In genomic region chr22:38317995-38318715, GRCh38 we compare ENCODE assay signal across 9 cellular contexts. TPM values are rescaled to one million over a fixed set of nuclear protein-coding genes. Genes with fewer than 3 reads are reported as not detected.
DNase-seq lines count a peak whose midpoint lies in the region; ATAC-seq, FAIRE-seq and TF ChIP-seq lines count a peak whose summit lies in the region.
"Had no signal": no experiment of that assay in that cellular context is flagged by ENCODE, and none has a peak within 500 bp of the region (broad histone marks: within the 10 kb centered on the region; RNA-seq: fewer than 3 reads in every experiment).

No MANE protein-coding gene starts in this region.

- 63% methylated on average over 18 of the region's 18 CpGs; no CpG with 5 or more reads in 1 of the 2 experiments for WGBS in H1 (ENCODE audit: extremely low coverage in 1 of 2, insufficient coverage in 1 of 2, insufficient read length in 1 of 2, insufficient replicate concordance in 2 of 2, low coverage in 1 of 2, low lambda C conversion rate in 2 of 2, missing lambda C conversion rate in 1 of 2), 2 experiments
- 7% methylated on average over 18 of the region's 18 CpGs for WGBS in mesenchymal stem cell

- H3K4me3 ChIP-seq in CD4-positive, alpha-beta memory T cell (ENCODE audit: low read length in 2 of 2) = peak overlapping the region; percentile 28 to 63
- H3K4me3 ChIP-seq in H1 (ENCODE audit: extremely low read depth in 1 of 4, insufficient read depth in 2 of 4, low read depth in 3 of 4, low read length in 4 of 4) (peak overlapping the region; percentile 57 to 99 (median 72)), mesenchymal stem cell (ENCODE audit: insufficient read depth in 1 of 2, low read depth in 1 of 2, low read length in 2 of 2) (peak overlapping the region in 1 of 2 experiments; percentile 69)

- peak overlapping the region; percentile 93 to 96 (median 94) for H3K27ac Mint-ChIP-seq in CD4-positive, alpha-beta memory T cell
- peak overlapping the region; percentile 100 for H3K27ac Mint-ChIP-seq in type B pancreatic cell

- peak overlapping the region; percentile 69 to 87 (median 84) for H3K4me3 Mint-ChIP-seq in CD4-positive, alpha-beta memory T cell
- peak overlapping the region; percentile 87 for H3K4me3 Mint-ChIP-seq in type B pancreatic cell

- H3K14ac ChIP-seq in H1 (ENCODE audit: insufficient read length) (no peak overlapping the region), mesenchymal stem cell (ENCODE audit: low read length in 2 of 2) (peak overlapping the region in 1 of 2 experiments; percentile 80)

- H3K9ac ChIP-seq in H1 (replicated peaks in 1 of 4; ENCODE audit: extremely low read depth in 1 of 4, low read depth in 3 of 4, low read length in 3 of 4) (peak overlapping the region in 3 of 4 experiments; percentile 66 to 78 (median 67); a peak in 6 of 7 replicates), mesenchymal stem cell (ENCODE audit: low read length) (peak overlapping the region; percentile 89)

- H2AK5ac ChIP-seq in H1 (ENCODE audit: low read depth, low read length) (peak overlapping the region; percentile 57; the same call in 1 of the 2 replicates), mesenchymal stem cell (ENCODE audit: low read length, severe bottlenecking) (peak overlapping the region; percentile 41)

- H3K36me3 Mint-ChIP-seq in CD4-positive, alpha-beta memory T cell = peaks cover 0 to 11% of the 10 kb centered on the region in 2 donors
- peaks cover 2% of the 10 kb centered on the region for H3K36me3 Mint-ChIP-seq in type B pancreatic cell

- no peak for TF ChIP-seq POLR2A in H1 (IDR thresholded peaks at IDR 0.05; ENCODE audit: control extremely low read depth in 1 of 2, low read depth in 2 of 2, low read length in 2 of 2)

- H3K56ac ChIP-seq in H1 (replicated peaks; ENCODE audit: insufficient read length, low read depth, low read length) = peak overlapping the region; percentile 3

- no peaks in the 10 kb centered on the region for H3K9me3 Mint-ChIP-seq in CD4-positive, alpha-beta memory T cell
- H3K9me3 Mint-ChIP-seq in type B pancreatic cell = no peaks in the 10 kb centered on the region

- H4K5ac ChIP-seq in H1 (ENCODE audit: insufficient read length, low read depth, low read length) = peak overlapping the region; percentile 86

- H2BK12ac ChIP-seq in H1 (ENCODE audit: low read depth, low read length) = peak overlapping the region; percentile 91
- H2BK12ac ChIP-seq in mesenchymal stem cell (ENCODE audit: low read length in 2 of 2) = peak overlapping the region in 1 of 2 experiments; percentile 96

- H3K79me2 ChIP-seq in H1 (ENCODE audit: control insufficient read depth in 1 of 2, insufficient read depth in 2 of 2, low read length in 2 of 2) = peaks cover 35 to 62% of the 10 kb centered on the region in 2 experiments

- no peaks in the 10 kb centered on the region for H3K9me3 ChIP-seq in CD4-positive, alpha-beta memory T cell (ENCODE audit: control insufficient read depth in 1 of 2, low read length in 2 of 2)
- H3K9me3 ChIP-seq in H1 (ENCODE audit: insufficient read depth in 2 of 2, low read depth in 1 of 2, low read length in 1 of 2) (no peaks in the 10 kb centered on the region), mesenchymal stem cell (ENCODE audit: control insufficient read depth, low read length) (no peaks in the 10 kb centered on the region)

- H4K8ac ChIP-seq in H1 (ENCODE audit: extremely low read depth, insufficient read depth, low read length) (peak overlapping the region; percentile 76; the same call in 1 of the 2 replicates), mesenchymal stem cell (ENCODE audit: low read length) (peak overlapping the region; percentile 98)

- POLR2A ChIA-PET in CD4-positive, alpha-beta memory T cell (lab: Charles Lee; ENCODE audit: partially characterized antibody) = interaction anchor here (1.0 to 1.1 kb wide), 2 partner anchors 12 to 45 kb away, joined by 3 read pairs; partner anchors contain the start of gene TMEM184B
- POLR2A ChIA-PET in H1 (lab: Charles Lee; ENCODE audit: partially characterized antibody) = interaction anchor here (0.8 to 3.1 kb wide), 17 partner anchors 8 to 104 kb away, joined by 3 to 27 read pairs (median 4); no protein-coding TSS in a partner anchor

- ATAC-seq in SK-N-SH treated with all-trans-retinoic acid at 6 μM for 48 hours = peak; percentile 72

- intact Hi-C loops in CD4-positive, alpha-beta memory T cell (cut with micrococcal nuclease) = loop anchor here (1.0 to 10.0 kb wide), 5 partner anchors 45 to 837 kb away; partner anchors contain the start of genes CBX7, DDX17, MAFF and TMEM184B

- H2BK120ac ChIP-seq in H1 (replicated peaks; ENCODE audit: low read depth, low read length) (peak overlapping the region; percentile 13), mesenchymal stem cell (ENCODE audit: low read depth, low read length) (peak overlapping the region; percentile 3)

- peaks cover 10% of the 10 kb centered on the region; the same call in 1 of the 2 replicates for H3K23me2 ChIP-seq in H1 (ENCODE audit: low read depth, low read length)

- H3K4ac ChIP-seq in H1 (replicated peaks; ENCODE audit: insufficient read length, low read depth, low read length) = peak overlapping the region; percentile 28
- peak overlapping the region; percentile 66 to 95 for H3K4ac ChIP-seq in mesenchymal stem cell (ENCODE audit: low read depth in 1 of 2, low read length in 2 of 2)

- H4K20me1 ChIP-seq in H1 (replicated peaks in 1 of 2; ENCODE audit: control insufficient read depth in 1 of 2, insufficient read depth in 2 of 2, low read length in 2 of 2) = peaks cover 18 to 26% of the 10 kb centered on the region in 2 experiments

- no peak for FAIRE-seq in HTR-8/SVneo (lab: Jason Lieb, UNC)
- FAIRE-seq in H1 (lab: Jason Lieb, UNC) = no peak
- FAIRE-seq: TTC549 had no signal

- TF ChIP-seq EP300 in H1 (IDR thresholded peaks at IDR 0.05; ENCODE audit: borderline replicate concordance in 1 of 2, low read depth in 2 of 2, low read length in 2 of 2) = no peak

- no peaks in the 10 kb centered on the region for H3K27me3 ChIP-seq in CD4-positive, alpha-beta memory T cell (ENCODE audit: insufficient read depth, low read length)
- no peaks in the 10 kb centered on the region for H3K27me3 ChIP-seq in H1 (replicated peaks in 1 of 4; ENCODE audit: control insufficient read depth in 3 of 4, extremely low read depth in 1 of 4, insufficient read depth in 3 of 4, low read length in 3 of 4)
- H3K27me3 ChIP-seq in mesenchymal stem cell (ENCODE audit: control insufficient read depth in 1 of 2, insufficient read depth in 1 of 2, low read length in 2 of 2) = no peaks in the 10 kb centered on the region

- peak in 1 of 5 donors; percentile 46 for DNase-seq in CD4-positive, alpha-beta memory T cell
- DNase-seq in HTR-8/SVneo (ENCODE audit: insufficient read length, low spot score) (peak; percentile 84), H1 (ENCODE audit: low read depth in 1 of 2, low spot score in 2 of 2) (no peak), mesenchymal stem cell (peak; percentile 97), type B pancreatic cell (ENCODE audit: extremely low spot score, unreplicated experiment) (no peak), NCI-H1105 treated with DMSO at 0.1 percent for 48 hours (lab: John Stamatoyannopoulos, UW) (no peak), NCI-H524 treated with DMSO at 0.1 percent for 48 hours (lab: John Stamatoyannopoulos, UW) (no peak)

- H3K23ac ChIP-seq in H1 (ENCODE audit: insufficient read length) (no peak overlapping the region), mesenchymal stem cell (ENCODE audit: low read length in 2 of 2) (peak overlapping the region in 1 of 2 experiments; percentile 60)

- no peak for TF ChIP-seq CTCF in H1 (IDR thresholded peaks at IDR 0.05; ENCODE audit: control extremely low read depth in 1 of 3, insufficient read depth in 1 of 3, low read depth in 1 of 3, low read length in 3 of 3)
- no peak for TF ChIP-seq CTCF in type B pancreatic cell (conservative IDR thresholded peaks at IDR 0.05)

- H3K36me3 ChIP-seq in CD4-positive, alpha-beta memory T cell (ENCODE audit: insufficient read depth, low read length) = no peaks in the 10 kb centered on the region
- H3K36me3 ChIP-seq in H1 (ENCODE audit: control insufficient read depth in 2 of 4, insufficient read depth in 4 of 4, low read length in 3 of 4) = peaks cover 2 to 11% (median 4%) of the 10 kb centered on the region in 4 experiments; a peak in 5 of 8 replicates
- peaks cover 0 to 9% of the 10 kb centered on the region in 2 experiments for H3K36me3 ChIP-seq in mesenchymal stem cell (ENCODE audit: control insufficient read depth in 1 of 2, insufficient read depth in 2 of 2, low read depth in 1 of 2, low read length in 2 of 2)

- peaks cover 41% of the 10 kb centered on the region for H3K4me1 ChIP-seq in CD4-positive, alpha-beta memory T cell (ENCODE audit: insufficient read depth, low read length)
- H3K4me1 ChIP-seq in H1 (replicated peaks in 1 of 4; ENCODE audit: control insufficient read depth in 3 of 4, insufficient read depth in 4 of 4, low read length in 3 of 4) (peaks cover 15 to 48% (median 40%) of the 10 kb centered on the region in 4 experiments), mesenchymal stem cell (ENCODE audit: control insufficient read depth, insufficient read depth, low read depth, low read length) (peaks cover 34% of the 10 kb centered on the region)

- peaks cover 24 to 44% (median 33%) of the 10 kb centered on the region in 4 donors for H3K4me1 Mint-ChIP-seq in CD4-positive, alpha-beta memory T cell
- H3K4me1 Mint-ChIP-seq in type B pancreatic cell (ENCODE audit: unreplicated experiment) = peaks cover 34% of the 10 kb centered on the region

- TF ChIP-seq RAD21 in H1 (IDR thresholded peaks at IDR 0.05 in 1 of 2, conservative IDR thresholded peaks at IDR 0.05 in 1 of 2; ENCODE audit: low read depth in 2 of 2, low read length in 2 of 2) = no peak

- H2AFZ ChIP-seq in H1 (ENCODE audit: low read length) (no peak overlapping the region), mesenchymal stem cell (ENCODE audit: low read depth, low read length) (peak overlapping the region; percentile 80)

- H2BK5ac ChIP-seq in H1 (ENCODE audit: low read depth, low read length) (peak overlapping the region; percentile 84), mesenchymal stem cell (ENCODE audit: low read depth, low read length, poor library complexity, severe bottlenecking) (peak overlapping the region; percentile 14)

- H2BK15ac ChIP-seq in H1 (ENCODE audit: low read length) (0 out of 2 replicates have a peak overlapping the region, but pooled peaks have one; percentile 14), mesenchymal stem cell (ENCODE audit: low read depth, poor library complexity, severe bottlenecking) (no peak overlapping the region)

- H4K91ac ChIP-seq in H1 (replicated peaks; ENCODE audit: insufficient read length, low read length) (peak overlapping the region; percentile 38), mesenchymal stem cell (ENCODE audit: low read length) (peak overlapping the region; percentile 97)

- H3K27ac ChIP-seq in CD4-positive, alpha-beta memory T cell (ENCODE audit: low read depth, low read length) = peak overlapping the region; percentile 75
- H3K27ac ChIP-seq in H1 (ENCODE audit: low read depth, low read length) (peak overlapping the region; percentile 74), mesenchymal stem cell (ENCODE audit: low read length, poor library complexity, severe bottlenecking) (peak overlapping the region; percentile 87)

- peak overlapping the region; percentile 66 for H3K18ac ChIP-seq in H1 (ENCODE audit: extremely low read depth, low read length)
- peak overlapping the region; percentile 79 to 92 for H3K18ac ChIP-seq in mesenchymal stem cell (ENCODE audit: low read depth in 1 of 2, low read length in 2 of 2)

- no peak overlapping the region for H2BK20ac ChIP-seq in H1 (ENCODE audit: low read length)

- peak overlapping the region; percentile 89 to 95 for H3K4me2 ChIP-seq in H1 (ENCODE audit: insufficient read depth in 1 of 2, low read depth in 2 of 2, low read length in 2 of 2)
- H3K4me2 ChIP-seq in mesenchymal stem cell (ENCODE audit: low read length, poor library complexity, severe bottlenecking) = peak overlapping the region; percentile 71

- H3K27me3 Mint-ChIP-seq in CD4-positive, alpha-beta memory T cell = peaks cover 0 to 1% of the 10 kb centered on the region in 2 donors
- H3K27me3 Mint-ChIP-seq in type B pancreatic cell = no peaks in the 10 kb centered on the region

- H3K79me1 ChIP-seq in H1 (ENCODE audit: low read depth, low read length) (peaks cover 15% of the 10 kb centered on the region), mesenchymal stem cell (replicated peaks; ENCODE audit: low read length, poor library complexity, severe bottlenecking) (no peaks in the 10 kb centered on the region)

- CTCF ChIA-PET in CD4-positive, alpha-beta memory T cell (lab: Charles Lee; ENCODE audit: partially characterized antibody) = interaction anchor here (0.9 to 1.0 kb wide), 3 partner anchors 32 to 266 kb away, joined by 3 to 4 read pairs (median 3); no protein-coding TSS in a partner anchor
- CTCF ChIA-PET in H1 (lab: Charles Lee; ENCODE audit: partially characterized antibody) = interaction anchor here (1.2 to 1.8 kb wide), 5 partner anchors 10 to 35 kb away, joined by 3 to 10 read pairs (median 5); no protein-coding TSS in a partner anchor

RNA-seq across cellular contexts. Expression of gene CSNK1E, which starts 0.9 kb away (rescaled TPM):
- 100 to 1,000 TPM; 100 to 103 TPM for total RNA-seq in CD4-positive, alpha-beta memory T cell
- 10 to 100 TPM in 1 of 2 donors, 1 to 10 TPM in 1; 8.8 to 13.3 TPM for polyA plus RNA-seq in CD4-positive, alpha-beta memory T cell
- total RNA-seq in H1 (2021; fragmentation: NEBNext Ultra II Directional; extraction: Animal tissue kit (Norgen Biotek cat#: 25700)) = 244 and 247 TPM in 2 replicates
- 263 and 387 TPM in 2 replicates for polyA plus RNA-seq in H1 (2011; rRNA removed)
- 335 TPM for polyA plus RNA-seq in H1 (2011; cell fraction: cytosol; rRNA removed)
- polyA plus RNA-seq in H1 (2011; cell fraction: nucleus; rRNA removed) = 537 TPM
- polyA plus RNA-seq in H1 (2012, experiment 1 of 2) = 185 to 231 TPM (median 213 TPM) in 4 replicates
- 133 TPM for polyA plus RNA-seq in H1 (2012, experiment 2 of 2)
- polyA plus RNA-seq in H1 (2013, experiment 1 of 2) = 177 TPM
- 168 TPM for polyA plus RNA-seq in H1 (2013, experiment 2 of 2)
- 183 and 358 TPM in 2 replicates for polyA minus RNA-seq in H1 (2011; rRNA and poly(A)+ RNA removed)
- polyA minus RNA-seq in H1 (2011; cell fraction: cytosol; rRNA and poly(A)+ RNA removed) = 170 TPM
- polyA minus RNA-seq in H1 (2011; cell fraction: nucleus; rRNA and poly(A)+ RNA removed) = 213 TPM
- polyA plus RNA-seq in mesenchymal stem cell (2013, experiment 1 of 2) = 175 TPM
- 170 TPM for polyA plus RNA-seq in mesenchymal stem cell (2013, experiment 2 of 2)
- total RNA-seq in type B pancreatic cell (ENCODE audit: low replicate concordance) = 199 and 219 TPM in 2 replicates

RNA-seq across cellular contexts. Expression of gene TMEM184B, which starts 45.3 kb away (rescaled TPM):
- total RNA-seq in CD4-positive, alpha-beta memory T cell = 10 to 100 TPM; 35.7 to 36.6 TPM
- 10 to 100 TPM in 1 of 2 donors, 1 to 10 TPM in 1; 9.0 to 23.8 TPM for polyA plus RNA-seq in CD4-positive, alpha-beta memory T cell
- total RNA-seq in H1 (2021; fragmentation: NEBNext Ultra II Directional; extraction: Animal tissue kit (Norgen Biotek cat#: 25700)) = 79.9 and 81.0 TPM in 2 replicates
- polyA plus RNA-seq in H1 (2011; rRNA removed) = 41.6 and 70.6 TPM in 2 replicates
- polyA plus RNA-seq in H1 (2011; cell fraction: cytosol; rRNA removed) = 29.5 TPM
- polyA plus RNA-seq in H1 (2011; cell fraction: nucleus; rRNA removed) = 55.9 TPM
- polyA plus RNA-seq in H1 (2012, experiment 1 of 2) = 34.1 to 60.3 TPM (median 56.8 TPM) in 4 replicates
- polyA plus RNA-seq in H1 (2012, experiment 2 of 2) = 49.3 TPM
- 57.6 TPM for polyA plus RNA-seq in H1 (2013, experiment 1 of 2)
- polyA plus RNA-seq in H1 (2013, experiment 2 of 2) = 64.6 TPM
- polyA minus RNA-seq in H1 (2011; rRNA and poly(A)+ RNA removed) = 31.7 and 53.2 TPM in 2 replicates
- polyA minus RNA-seq in H1 (2011; cell fraction: cytosol; rRNA and poly(A)+ RNA removed) = 60.0 TPM
- polyA minus RNA-seq in H1 (2011; cell fraction: nucleus; rRNA and poly(A)+ RNA removed) = 32.2 TPM
- polyA plus RNA-seq in mesenchymal stem cell (2013, experiment 1 of 2) = 71.3 TPM
- polyA plus RNA-seq in mesenchymal stem cell (2013, experiment 2 of 2) = 71.6 TPM
- total RNA-seq in type B pancreatic cell (ENCODE audit: low replicate concordance) = 66.7 and 83.3 TPM in 2 replicates

Comparison
In these comparisons a context has a peak if more than half of its experiments do, and no peak if none do; other contexts are left out.
1. DNase-seq: peak in HTR-8/SVneo (single experiment) and mesenchymal stem cell (single experiment); none in H1 (0 of 2), type B pancreatic cell (single experiment), NCI-H1105 treated with DMSO at 0.1 percent for 48 hours (single experiment) and NCI-H524 treated with DMSO at 0.1 percent for 48 hours (single experiment).
2. Peak in every context shown above with its lines, with median percentiles within 50 percentile points of each other: H3K27ac ChIP-seq.